Comparison of ENCODE assay signal across 9 cellular contexts in genomic region chr9:91207889-91208651, GRCh38.
DNase-seq lines count a peak whose midpoint lies in the region; ATAC-seq, FAIRE-seq and TF ChIP-seq lines count a peak whose summit lies in the region.
"Had no signal": no experiment of that assay in that cellular context is flagged by ENCODE, and none has a peak within 500 bp of the region (broad histone marks: within the 10 kb centered on the region; RNA-seq: fewer than 3 reads in every experiment).

No MANE protein-coding gene starts in this region.

- no peak overlapping the region for H3K4me3 ChIP-seq in testis
- H3K4me3 ChIP-seq in BE2C (ENCODE audit: low read depth, low read length): no peak overlapping the region

- H3K36me3 Mint-ChIP-seq in chondrocyte (ENCODE audit: low read depth) (no peaks in the 10 kb centered on the region), naive B cell (no peaks in the 10 kb centered on the region)

- H3K9me3 Mint-ChIP-seq in chondrocyte (ENCODE audit: low read depth) (peaks cover 6% of the 10 kb centered on the region), naive B cell (peaks cover 0 to 2% (median 0%) of the 10 kb centered on the region in 7 donors)

- no peak for TF ChIP-seq CTCF in chondrocyte (IDR thresholded peaks at IDR 0.05)
- TF ChIP-seq CTCF in testis (IDR thresholded peaks at IDR 0.05): no peak
- no peak for TF ChIP-seq CTCF in BE2C (IDR thresholded peaks at IDR 0.05; ENCODE audit: low read depth, low read length)

- WGBS in testis, 2 donors: 48 to 53% methylated on average over 10 of the region's 10 CpGs

- TF ChIP-seq POLR2A in H54 (IDR thresholded peaks at IDR 0.05; ENCODE audit: low read depth, low read length) (no peak), testis (IDR thresholded peaks at IDR 0.05) (no peak)

- H3K27ac Mint-ChIP-seq in chondrocyte (ENCODE audit: unreplicated experiment): peak overlapping the region; percentile 63
- H3K27ac Mint-ChIP-seq in naive B cell: peak overlapping the region; percentile 74 to 94 (median 88)

- FAIRE-seq in H54 (lab: Jason Lieb, UNC): peak; percentile 89

- H3K4me3 Mint-ChIP-seq in chondrocyte (ENCODE audit: unreplicated experiment) (peak overlapping the region; percentile 23), naive B cell (peak overlapping the region; percentile 36 to 91 (median 66))

- H3K27me3 ChIP-seq in testis: no peaks in the 10 kb centered on the region
- no peaks in the 10 kb centered on the region for H3K27me3 ChIP-seq in BE2C

- peak overlapping the region in 1 of 2 donors; percentile 25 for H3K27ac ChIP-seq in testis
- H3K27ac ChIP-seq: VCaP had no signal

- H3K4me1 Mint-ChIP-seq in chondrocyte (ENCODE audit: low read depth) (peaks cover 14% of the 10 kb centered on the region), naive B cell (peaks cover 24 to 33% (median 27%) of the 10 kb centered on the region in 3 donors)

- DNase-seq in H54 (ENCODE audit: insufficient read length, low spot score) (no peak), MV-4-11 (lab: John Stamatoyannopoulos, UW) (peak; percentile 93), chondrocyte (ENCODE audit: low spot score) (no peak), naive B cell (peak; percentile 40), NCI-H1694 (lab: John Stamatoyannopoulos, UW) (no peak), testis (no peak), BE2C (no peak)

- peaks cover 10% of the 10 kb centered on the region for H3K4me1 ChIP-seq in testis
- H3K4me1 ChIP-seq in BE2C: no peaks in the 10 kb centered on the region

- H3K36me3 ChIP-seq in testis (ENCODE audit: low read depth, missing control alignments) (no peaks in the 10 kb centered on the region), BE2C (no peaks in the 10 kb centered on the region)

- ATAC-seq in GM18499 (IDR thresholded peaks at IDR 0.05; ENCODE audit: insufficient read depth, unreplicated experiment) (peak; percentile 76), naive B cell (ENCODE audit: low read depth in 2 of 2) (peak; percentile 74 to 78)

- H3K27me3 Mint-ChIP-seq in chondrocyte (ENCODE audit: low read depth): no peaks in the 10 kb centered on the region
- no peaks in the 10 kb centered on the region for H3K27me3 Mint-ChIP-seq in naive B cell

- H3K9me3 ChIP-seq in testis: no peaks in the 10 kb centered on the region
- no peaks in the 10 kb centered on the region for H3K9me3 ChIP-seq in BE2C

- intact Hi-C loops in testis (cut with DNase I; ENCODE audit: low total_unique reads): no loop called here

Comparison
In these comparisons a context has a peak if more than half of its experiments do, and no peak if none do; other contexts are left out.
1. DNase-seq: peak in MV-4-11 (single experiment) and naive B cell (single experiment); none in H54 (single experiment), chondrocyte (single experiment), NCI-H1694 (single experiment), testis (single experiment) and BE2C (single experiment).